8 cellular contexts compared by ENCODE assay signal in genomic region chr6:36886948-36887347, GRCh38. TPM values are rescaled to one million over a fixed set of nuclear protein-coding genes. Genes with fewer than 3 reads are reported as not detected.
A peak's percentile ranks its signal among the peaks of the same experiment; 100 is the strongest.
DNase-seq lines count a peak whose midpoint lies in the region; TF ChIP-seq lines count a peak whose summit lies in the region.

No MANE protein-coding gene starts in this region.

- H3K4me3 Mint-ChIP-seq in CD8-positive, alpha-beta memory T cell: peak overlapping the region; percentile 79 to 96 (median 91)
- peak overlapping the region; percentile 90 for H3K4me3 Mint-ChIP-seq in osteocyte (ENCODE audit: unreplicated experiment)

- peak overlapping the region; percentile 72 for H3K4me3 ChIP-seq in CD8-positive, alpha-beta memory T cell (ENCODE audit: low read length)
- peak overlapping the region; percentile 75 for H3K4me3 ChIP-seq in NB4 (ENCODE audit: low read depth, low read length)
- peak overlapping the region; percentile 66 for H3K4me3 ChIP-seq in effector memory CD4-positive, alpha-beta T cell (ENCODE audit: insufficient read depth, low read depth, low read length, poor library complexity, severe bottlenecking)

- no peaks in the 10 kb centered on the region for H3K27me3 Mint-ChIP-seq in CD8-positive, alpha-beta memory T cell
- H3K27me3 Mint-ChIP-seq in osteocyte (ENCODE audit: unreplicated experiment): no peaks in the 10 kb centered on the region

- H3K9me3 Mint-ChIP-seq in CD8-positive, alpha-beta memory T cell: no peaks in the 10 kb centered on the region
- no peaks in the 10 kb centered on the region for H3K9me3 Mint-ChIP-seq in osteocyte (ENCODE audit: unreplicated experiment)

- H3K27me3 ChIP-seq in CD8-positive, alpha-beta memory T cell (ENCODE audit: insufficient read depth, low read length, poor library complexity, severe bottlenecking): no peaks in the 10 kb centered on the region
- no peaks in the 10 kb centered on the region for H3K27me3 ChIP-seq in effector memory CD4-positive, alpha-beta T cell (replicated peaks; ENCODE audit: control insufficient read depth, insufficient read depth, low read length, poor library complexity, severe bottlenecking)

- H3K9me3 ChIP-seq in CD8-positive, alpha-beta memory T cell (ENCODE audit: low read length): no peaks in the 10 kb centered on the region
- no peaks in the 10 kb centered on the region for H3K9me3 ChIP-seq in effector memory CD4-positive, alpha-beta T cell (ENCODE audit: control insufficient read depth, low read length)

- POLR2A ChIA-PET in CD8-positive, alpha-beta memory T cell (lab: Charles Lee): no interaction called here

- peak overlapping the region; percentile 82 for H3K27ac ChIP-seq in CD8-positive, alpha-beta memory T cell (ENCODE audit: low read depth, low read length)
- H3K27ac ChIP-seq in effector memory CD4-positive, alpha-beta T cell (ENCODE audit: insufficient read depth, low read length, poor library complexity, severe bottlenecking): peak overlapping the region; percentile 71

- H3K27ac Mint-ChIP-seq in CD8-positive, alpha-beta memory T cell: peak overlapping the region; percentile 15 to 96 (median 86)
- H3K27ac Mint-ChIP-seq in osteocyte (ENCODE audit: unreplicated experiment): no peak overlapping the region

- no peak for TF ChIP-seq POLR2A in NB4 (IDR thresholded peaks at IDR 0.05; ENCODE audit: extremely low read depth, insufficient read length)

- peaks cover 0 to 10% (median 5%) of the 10 kb centered on the region in 3 donors for H3K36me3 Mint-ChIP-seq in CD8-positive, alpha-beta memory T cell
- no peaks in the 10 kb centered on the region for H3K36me3 Mint-ChIP-seq in osteocyte (ENCODE audit: unreplicated experiment)

- peaks cover 34% of the 10 kb centered on the region for H3K4me1 ChIP-seq in CD8-positive, alpha-beta memory T cell (ENCODE audit: insufficient read depth, low read length)
- H3K4me1 ChIP-seq in effector memory CD4-positive, alpha-beta T cell (ENCODE audit: control insufficient read depth, insufficient read depth, low read length, poor library complexity, severe bottlenecking): peaks cover 9% of the 10 kb centered on the region

- peaks cover 32 to 53% (median 53%) of the 10 kb centered on the region in 3 donors for H3K4me1 Mint-ChIP-seq in CD8-positive, alpha-beta memory T cell
- peaks cover 28% of the 10 kb centered on the region for H3K4me1 Mint-ChIP-seq in osteocyte (ENCODE audit: unreplicated experiment)

- no peak for DNase-seq in CD8-positive, alpha-beta memory T cell
- no peak for DNase-seq in NB4 (ENCODE audit: low read depth)
- DNase-seq in effector memory CD4-positive, alpha-beta T cell: no peak
- DNase-seq in osteocyte (ENCODE audit: extremely low spot score, unreplicated experiment): no peak
- DNase-seq in retina: no peak
- no peak for DNase-seq in SIG-M5 treated with dmso at 0.1 percent for 504 hours (lab: John Stamatoyannopoulos, UW; ENCODE audit: unreplicated experiment)
- DNase-seq in HT-29 (ENCODE audit: low spot score): no peak
- DNase-seq in cortex of kidney (lab: John Stamatoyannopoulos, UW): no peak

- CTCF ChIA-PET in CD8-positive, alpha-beta memory T cell (lab: Charles Lee): no interaction called here

- H3K36me3 ChIP-seq in CD8-positive, alpha-beta memory T cell (ENCODE audit: insufficient read depth, low read length): no peaks in the 10 kb centered on the region
- H3K36me3 ChIP-seq in effector memory CD4-positive, alpha-beta T cell (ENCODE audit: control insufficient read depth, insufficient read depth, low read length): peaks cover 2% of the 10 kb centered on the region

- TF ChIP-seq CTCF in NB4 (IDR thresholded peaks at IDR 0.05; ENCODE audit: low read depth, low read length) (no peak), osteocyte (IDR thresholded peaks at IDR 0.05) (no peak)

RNA-seq across cellular contexts. Expression of gene C6orf89, which starts 1.2 kb away (rescaled TPM):
- total RNA-seq in CD8-positive, alpha-beta memory T cell: 10 to 100 TPM; 37.4 to 40.0 TPM
- 51.6 TPM for polyA plus RNA-seq in CD8-positive, alpha-beta memory T cell
- total RNA-seq in osteocyte: 71.2 and 73.2 TPM in 2 replicates
- total RNA-seq in HT-29 (2014; rRNA removed; shearing (Covaris generic)): 16.9 and 19.1 TPM in 2 replicates

RNA-seq across cellular contexts. Expression of gene PPIL1, which starts 12.3 kb away (rescaled TPM):
- 10 to 100 TPM; 66.6 to 68.8 TPM for total RNA-seq in CD8-positive, alpha-beta memory T cell
- 23.3 TPM for polyA plus RNA-seq in CD8-positive, alpha-beta memory T cell
- total RNA-seq in osteocyte: 21.0 and 21.4 TPM in 2 replicates
- 23.3 and 24.4 TPM in 2 replicates for total RNA-seq in HT-29 (2014; rRNA removed; shearing (Covaris generic))

RNA-seq across cellular contexts. Expression of gene CPNE5, which starts 47.7 kb away (rescaled TPM):
- total RNA-seq in CD8-positive, alpha-beta memory T cell: under 1 TPM; 0.29 to 0.59 TPM
- polyA plus RNA-seq in CD8-positive, alpha-beta memory T cell: 0.44 TPM
- not detected in 2 replicates for total RNA-seq in osteocyte
- 0.10 TPM in 1 of 2 replicates, not detected in the other for total RNA-seq in HT-29 (2014; rRNA removed; shearing (Covaris generic))
